Comparison of ENCODE assay signal across 8 cellular contexts in the genomic region with DNA sequence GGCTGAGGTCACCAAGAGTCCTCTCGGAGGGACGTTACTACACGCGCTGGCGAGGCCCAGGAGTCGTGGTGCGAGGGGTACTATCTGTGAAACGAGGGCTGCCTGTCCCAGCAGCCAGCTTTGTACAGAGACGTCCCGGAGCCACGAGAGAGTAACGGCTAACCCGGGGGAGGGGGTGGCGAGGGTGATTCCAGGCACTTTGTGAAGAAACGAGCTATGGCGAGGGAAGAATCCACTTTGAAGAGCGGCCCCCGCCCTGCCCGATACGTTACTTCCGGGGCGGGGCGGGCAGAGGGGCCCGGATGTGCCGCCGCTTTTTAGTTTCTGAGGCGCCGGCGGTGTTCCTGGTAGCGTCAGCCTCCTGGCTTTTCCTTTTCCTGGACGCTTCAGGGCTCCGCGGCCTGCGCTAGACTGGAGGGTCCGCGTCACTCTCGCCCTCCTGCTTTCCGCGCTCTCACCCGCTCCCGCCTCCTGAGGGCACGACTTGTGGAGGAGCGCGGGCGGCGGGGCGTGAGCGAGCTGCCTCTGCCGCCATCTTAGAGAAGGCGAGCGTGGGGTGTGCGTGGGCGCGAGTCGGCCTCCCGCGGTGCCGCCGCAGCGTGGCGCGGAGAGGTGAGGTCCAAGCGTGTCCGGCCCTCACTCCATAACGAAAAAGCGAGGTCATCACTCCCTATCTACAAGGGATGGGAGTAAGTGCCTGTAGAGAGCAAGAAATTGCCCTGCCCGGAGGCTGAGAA. TPM values are rescaled to one million over a fixed set of nuclear protein-coding genes. Genes with fewer than 3 reads are reported as not detected.
DNase-seq lines count a peak whose midpoint lies in the region; TF ChIP-seq lines count a peak whose summit lies in the region.

No MANE protein-coding gene starts in this region.

- H3K4me2 ChIP-seq in GM23248 (ENCODE audit: unreplicated experiment): peak overlapping the region; percentile 99

- in situ Hi-C loops in GM23248 (cut with MboI): no loop called here

- peak overlapping the region; percentile 93 for H3K4me3 Mint-ChIP-seq in activated T-helper 2 cell treated with anti-CD3 and anti-CD28 coated beads, Interferon-gamma antibody, Interleukin-2, Interleukin-4, amounts not matched to agents 10 μg/mL and 5 μg/mL and 100 μg/mL, durations not matched to agents 14 hours and 24 hours and 36 hours (ENCODE audit: low read depth)
- H3K4me3 Mint-ChIP-seq in nephron: peak overlapping the region; percentile 94 to 95 (median 94)

- H4K20me1 ChIP-seq in GM23248 (ENCODE audit: insufficient read depth): no peaks in the 10 kb centered on the region

- TF ChIP-seq CTCF in nephron (IDR thresholded peaks at IDR 0.05; ENCODE audit: unreplicated experiment in 3 of 3): no peak

- H3K4me3 ChIP-seq in GM23248: peak overlapping the region; percentile 91

- peaks cover 27% of the 10 kb centered on the region for H3K4me1 ChIP-seq in GM23248 (ENCODE audit: insufficient read depth)

- peak; percentile 87 for DNase-seq in EH (ENCODE audit: low read depth)
- peak; percentile 96 for DNase-seq in GM23248
- peak; percentile 89 for DNase-seq in RPMI8226
- peak; percentile 87 for DNase-seq in activated T-helper 2 cell treated with anti-CD3 and anti-CD28 coated beads, Interferon-gamma antibody, Interleukin-2, Interleukin-4, amounts not matched to agents 10 μg/mL and 5 μg/mL and 100 μg/mL, durations not matched to agents 14 hours and 24 hours and 36 hours (ENCODE audit: low spot score)
- DNase-seq in fibroblast of peridontal ligament (ENCODE audit: extremely low read depth): peak; percentile 81
- DNase-seq in stimulated activated naive CD4-positive, alpha-beta T cell treated with Interleukin-2 at 50 U/mL for 16 hours (lab: John Stamatoyannopoulos, UW): peak; percentile 88

- H3K27ac ChIP-seq in GM23248 (peak overlapping the region; percentile 100), KOPT-K1 (ENCODE audit: low read depth, low read length, poor library complexity, severe bottlenecking) (peak overlapping the region; percentile 99)

- peak overlapping the region; percentile 73 for H2AFZ ChIP-seq in GM23248

- intact Hi-C loops in activated T-helper 2 cell treated with anti-CD3 and anti-CD28 coated beads, Interferon-gamma antibody, Interleukin-2, Interleukin-4, amounts not matched to agents 10 μg/mL and 5 μg/mL and 100 μg/mL, durations not matched to agents 14 hours and 24 hours and 36 hours (cut with micrococcal nuclease): loop anchor here (1.0 to 10.0 kb wide), 12 partner anchors 51 to 1928 kb away; a partner anchor contains a TSS

- no peaks in the 10 kb centered on the region for H3F3A ChIP-seq in GM23248 (ENCODE audit: insufficient read depth)

- H3K9ac ChIP-seq in GM23248: peak overlapping the region; percentile 99

- WGBS in GM23248 (ENCODE audit: low coverage in 1 of 2, low lambda C conversion rate in 2 of 2, missing lambda C conversion rate in 2 of 2), 2 experiments: 1% methylated on average over 64 to 67 of the region's 67 CpGs

- peaks cover 26% of the 10 kb centered on the region for H3K79me2 ChIP-seq in GM23248 (ENCODE audit: insufficient read depth)

- H3K9me3 Mint-ChIP-seq in activated T-helper 2 cell treated with anti-CD3 and anti-CD28 coated beads, Interferon-gamma antibody, Interleukin-2, Interleukin-4, amounts not matched to agents 10 μg/mL and 5 μg/mL and 100 μg/mL, durations not matched to agents 14 hours and 24 hours and 36 hours: no peaks in the 10 kb centered on the region
- no peaks in the 10 kb centered on the region for H3K9me3 Mint-ChIP-seq in nephron

- no peaks in the 10 kb centered on the region for H3K27me3 Mint-ChIP-seq in activated T-helper 2 cell treated with anti-CD3 and anti-CD28 coated beads, Interferon-gamma antibody, Interleukin-2, Interleukin-4, amounts not matched to agents 10 μg/mL and 5 μg/mL and 100 μg/mL, durations not matched to agents 14 hours and 24 hours and 36 hours (ENCODE audit: low read depth)
- no peaks in the 10 kb centered on the region for H3K27me3 Mint-ChIP-seq in nephron (ENCODE audit: low read depth)

- H3K4me1 Mint-ChIP-seq in activated T-helper 2 cell treated with anti-CD3 and anti-CD28 coated beads, Interferon-gamma antibody, Interleukin-2, Interleukin-4, amounts not matched to agents 10 μg/mL and 5 μg/mL and 100 μg/mL, durations not matched to agents 14 hours and 24 hours and 36 hours (ENCODE audit: low read depth): peaks cover 46% of the 10 kb centered on the region
- peaks cover 50% of the 10 kb centered on the region for H3K4me1 Mint-ChIP-seq in nephron

- H3K27ac Mint-ChIP-seq in activated T-helper 2 cell treated with anti-CD3 and anti-CD28 coated beads, Interferon-gamma antibody, Interleukin-2, Interleukin-4, amounts not matched to agents 10 μg/mL and 5 μg/mL and 100 μg/mL, durations not matched to agents 14 hours and 24 hours and 36 hours: peak overlapping the region; percentile 98
- H3K27ac Mint-ChIP-seq in nephron: peak overlapping the region; percentile 100

- no peaks in the 10 kb centered on the region for H3K9me3 ChIP-seq in GM23248 (ENCODE audit: low read depth)
- H3K9me3 ChIP-seq in KOPT-K1 (ENCODE audit: insufficient read depth, low read length, poor library complexity, severe bottlenecking): no peaks in the 10 kb centered on the region

- H3K27me3 ChIP-seq in GM23248 (replicated peaks; ENCODE audit: insufficient read depth): no peaks in the 10 kb centered on the region

- H3K36me3 ChIP-seq in GM23248 (ENCODE audit: low read depth) (no peaks in the 10 kb centered on the region), KOPT-K1 (ENCODE audit: insufficient read depth, low read length) (peaks cover 9% of the 10 kb centered on the region)

- peaks cover 31% of the 10 kb centered on the region for H3K36me3 Mint-ChIP-seq in activated T-helper 2 cell treated with anti-CD3 and anti-CD28 coated beads, Interferon-gamma antibody, Interleukin-2, Interleukin-4, amounts not matched to agents 10 μg/mL and 5 μg/mL and 100 μg/mL, durations not matched to agents 14 hours and 24 hours and 36 hours (ENCODE audit: low read depth)
- peaks cover 26% of the 10 kb centered on the region for H3K36me3 Mint-ChIP-seq in nephron (ENCODE audit: low read depth)

- H3K9me2 ChIP-seq in GM23248 (ENCODE audit: insufficient read depth): no peaks in the 10 kb centered on the region

RNA-seq across cellular contexts. Expression of a gene that starts 0.5 kb away (rescaled TPM):
- total RNA-seq in GM23248 (2014; rRNA removed; shearing (Covaris generic)): 0.51 and 1.9 TPM in 2 replicates
- polyA plus RNA-seq in GM23248 (2016; fragmentation: Nextera tagmentation; extraction: Ambion mirVana): 0.80 and 1.2 TPM in 2 replicates
- 11.3 and 11.9 TPM in 2 replicates for total RNA-seq in activated T-helper 2 cell treated with anti-CD3 and anti-CD28 coated beads, Interferon-gamma antibody, Interleukin-2, Interleukin-4, amounts not matched to agents 10 μg/mL and 5 μg/mL and 100 μg/mL, durations not matched to agents 14 hours and 24 hours and 36 hours

Comparison
In these comparisons a context has a peak if more than half of its experiments do, and no peak if none do; other contexts are left out.
1. Peak in every context shown above with its lines: DNase-seq, H3K4me3 ChIP-seq and H3K27ac ChIP-seq.